In the genomic region with DNA sequence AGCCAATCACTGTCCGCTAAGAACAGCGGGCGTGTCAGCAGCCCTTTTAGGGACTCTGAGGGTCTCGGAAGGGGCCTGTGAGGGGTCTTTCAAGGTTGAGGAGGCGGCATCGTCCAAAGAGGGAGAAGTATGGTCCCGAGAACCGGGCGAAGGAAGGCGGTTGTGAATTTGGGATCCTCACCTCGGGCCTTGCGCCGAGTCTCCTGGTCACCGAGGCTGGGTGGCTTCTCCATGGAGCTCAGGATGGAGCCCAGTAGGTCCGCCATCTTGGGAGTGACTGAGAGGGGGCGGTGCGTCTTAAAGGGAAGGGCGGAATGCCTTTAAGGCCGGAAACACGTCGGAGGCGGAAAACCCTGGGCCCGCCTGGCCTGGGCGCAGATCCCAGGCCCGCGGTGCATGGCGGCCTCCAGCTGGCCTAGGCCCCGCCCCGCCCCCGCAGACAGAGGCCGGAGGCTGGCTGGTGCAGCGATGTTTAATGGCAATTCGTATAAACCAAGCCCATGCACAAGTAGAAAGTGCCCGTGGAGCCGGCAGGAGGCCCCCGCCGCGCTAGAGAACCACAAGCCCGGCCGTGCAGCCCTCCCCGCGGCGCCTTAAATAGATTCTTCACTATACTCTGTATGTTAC, we compare ENCODE assay signal across 8 cellular contexts. TPM values are rescaled to one million over a fixed set of nuclear protein-coding genes. Genes with fewer than 3 reads are reported as not detected.
A peak's percentile ranks its signal among the peaks of the same experiment; 100 is the strongest.
DNase-seq lines count a peak whose midpoint lies in the region; ATAC-seq and TF ChIP-seq lines count a peak whose summit lies in the region.

A gene with protein sequence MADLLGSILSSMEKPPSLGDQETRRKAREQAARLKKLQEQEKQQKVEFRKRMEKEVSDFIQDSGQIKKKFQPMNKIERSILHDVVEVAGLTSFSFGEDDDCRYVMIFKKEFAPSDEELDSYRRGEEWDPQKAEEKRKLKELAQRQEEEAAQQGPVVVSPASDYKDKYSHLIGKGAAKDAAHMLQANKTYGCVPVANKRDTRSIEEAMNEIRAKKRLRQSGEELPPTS (minus strand): TSS at position 279 of the 627 bp plus-strand sequence. CDS start 13 bp downstream, at position 266.

- H3K9me3 Mint-ChIP-seq in T-helper 2 cell treated with Interferon-gamma antibody and Interleukin-4, amounts not matched to agents 5 μg/mL and 100 μg/mL, for 36 hours = no peaks in the 10 kb centered on the region

- peaks cover 28% of the 10 kb centered on the region for H3K36me3 Mint-ChIP-seq in T-helper 2 cell treated with Interferon-gamma antibody and Interleukin-4, amounts not matched to agents 5 μg/mL and 100 μg/mL, for 36 hours (ENCODE audit: low read depth)

- ATAC-seq in GM18505 (IDR thresholded peaks at IDR 0.05; ENCODE audit: unreplicated experiment) (peak; percentile 65), HG02943 (IDR thresholded peaks at IDR 0.05; ENCODE audit: low read depth, unreplicated experiment) (peak; percentile 50), right cardiac atrium (peak; percentile 85 to 87)

- peaks cover under 1% of the 10 kb centered on the region for H3K4me1 ChIP-seq in right cardiac atrium (ENCODE audit: control insufficient read depth, insufficient read depth, low read length)
- H3K4me1 ChIP-seq in rectal smooth muscle tissue (ENCODE audit: control insufficient read depth, insufficient read depth, low read length) = peaks cover 22% of the 10 kb centered on the region
- H3K4me1 ChIP-seq in vagina = peaks cover 44% of the 10 kb centered on the region

- no peak for TF ChIP-seq CTCF in vagina (IDR thresholded peaks at IDR 0.05)

- peak within 1 kb of the TSS; percentile 54 for H3K4me3 ChIP-seq in right cardiac atrium (ENCODE audit: low read length)
- H3K4me3 ChIP-seq in rectal smooth muscle tissue (ENCODE audit: low read length) = peak within 1 kb of the TSS; percentile 84
- H3K4me3 ChIP-seq in vagina = peak within 1 kb of the TSS; percentile 68 to 83

- H3K27ac Mint-ChIP-seq in T-helper 2 cell treated with Interferon-gamma antibody and Interleukin-4, amounts not matched to agents 5 μg/mL and 100 μg/mL, for 36 hours = no peak within 1 kb of the TSS

- H3K27me3 Mint-ChIP-seq in T-helper 2 cell treated with Interferon-gamma antibody and Interleukin-4, amounts not matched to agents 5 μg/mL and 100 μg/mL, for 36 hours (ENCODE audit: low read depth) = no peaks in the 10 kb centered on the region

- intact Hi-C loops in right cardiac atrium (cut with DNase I) = no loop called here
- intact Hi-C loops in vagina (cut with DNase I) = no loop called here

- WGBS in right cardiac atrium = under 1% methylated on average over 43 of the region's 43 CpGs

- H3K4me3 Mint-ChIP-seq in T-helper 2 cell treated with Interferon-gamma antibody and Interleukin-4, amounts not matched to agents 5 μg/mL and 100 μg/mL, for 36 hours = no peak within 1 kb of the TSS

- peak; percentile 76 to 88 for DNase-seq in NCI-H187 (lab: John Stamatoyannopoulos, UW)
- DNase-seq in T-helper 2 cell treated with Interferon-gamma antibody and Interleukin-4, amounts not matched to agents 5 μg/mL and 100 μg/mL, for 36 hours (ENCODE audit: low spot score) = peak; percentile 94
- DNase-seq in anterior cingulate cortex (lab: John Stamatoyannopoulos, UW) = peak in 57 of 58 donors; percentile 91 to 100 (median 97)
- peak; percentile 93 to 97 (median 97) for DNase-seq in right cardiac atrium
- peak in 1 of 2 donors; percentile 99 for DNase-seq in vagina (ENCODE audit: extremely low spot score in 2 of 2)

- H3K27me3 ChIP-seq in right cardiac atrium (ENCODE audit: control insufficient read depth, insufficient read depth) = no peaks in the 10 kb centered on the region
- no peaks in the 10 kb centered on the region for H3K27me3 ChIP-seq in rectal smooth muscle tissue (ENCODE audit: control insufficient read depth, insufficient read depth, low read length)
- H3K27me3 ChIP-seq in vagina = no peaks in the 10 kb centered on the region

- H3K36me3 ChIP-seq in rectal smooth muscle tissue (ENCODE audit: control insufficient read depth, insufficient read depth, low read length) = peaks cover 10% of the 10 kb centered on the region
- H3K36me3 ChIP-seq in vagina = peaks cover 0 to 13% of the 10 kb centered on the region in 2 donors

- TF ChIP-seq POLR2A in GM18505 (IDR thresholded peaks at IDR 0.05; ENCODE audit: borderline replicate concordance, extremely low read depth, insufficient read depth, insufficient read length) (peak; percentile 92), vagina (IDR thresholded peaks at IDR 0.05) (peak in 1 of 2 donors; percentile 71)

- H3K27ac ChIP-seq in right cardiac atrium (ENCODE audit: low read length) = peak within 1 kb of the TSS; percentile 93
- peak within 1 kb of the TSS; percentile 91 for H3K27ac ChIP-seq in rectal smooth muscle tissue (ENCODE audit: low read depth, low read length)
- H3K27ac ChIP-seq in vagina = peak within 1 kb of the TSS; percentile 96

- peak within 1 kb of the TSS; percentile 94 for H3K9ac ChIP-seq in rectal smooth muscle tissue (ENCODE audit: low read length)

- peaks cover 6% of the 10 kb centered on the region for H3K4me1 Mint-ChIP-seq in T-helper 2 cell treated with Interferon-gamma antibody and Interleukin-4, amounts not matched to agents 5 μg/mL and 100 μg/mL, for 36 hours (ENCODE audit: low read depth)

- H3K9me3 ChIP-seq in right cardiac atrium (ENCODE audit: control insufficient read depth, low read length) (no peaks in the 10 kb centered on the region), vagina (no peaks in the 10 kb centered on the region)

RNA-seq across cellular contexts. Expression of the gene that starts here (rescaled TPM):
- total RNA-seq in right cardiac atrium (100 to 1,000 TPM; 106 to 133 (median 117) TPM), vagina (34.6 TPM)
- 164 TPM for polyA plus RNA-seq in right cardiac atrium
